ENCODE assay signal across 13 cellular contexts in the genomic region with DNA sequence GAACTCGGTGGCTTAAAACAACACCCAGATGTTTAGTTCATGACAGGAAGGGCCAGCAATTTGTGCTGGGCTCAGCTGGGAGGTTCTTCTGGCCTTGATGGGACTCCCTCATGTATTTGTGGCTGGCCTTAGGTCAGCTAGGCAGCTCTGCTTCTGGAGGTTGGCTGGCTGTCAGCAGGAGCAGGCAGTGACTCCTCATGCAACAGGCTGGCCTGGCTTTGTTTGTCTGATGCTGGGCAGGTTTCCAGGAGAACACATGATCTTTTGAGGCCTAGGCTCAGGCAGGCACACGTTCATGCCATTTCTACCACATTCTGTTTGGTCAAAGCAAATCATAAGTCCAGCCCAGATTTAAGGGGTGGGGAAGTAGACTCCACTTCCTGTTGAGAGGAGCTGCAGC.
A peak's percentile ranks its signal among the peaks of the same experiment; 100 is the strongest.
DNase-seq lines count a peak whose midpoint lies in the region; ATAC-seq and TF ChIP-seq lines count a peak whose summit lies in the region.
"Had no signal": no experiment of that assay in that cellular context is flagged by ENCODE, and none has a peak within 500 bp of the region (broad histone marks: within the 10 kb centered on the region; RNA-seq: fewer than 3 reads in every experiment).

No MANE protein-coding gene starts in this region.

- no peak overlapping the region for H3K4me3 ChIP-seq in AG04450 (ENCODE audit: low read depth, low read length)

- no peaks in the 10 kb centered on the region for H3K4me1 Mint-ChIP-seq in activated CD4-positive, alpha-beta memory T cell treated with anti-CD3 and anti-CD28 coated beads, Interleukin-2, amount 10 ng/mL, durations not matched to agents 7 days and 5 days
- no peaks in the 10 kb centered on the region for H3K4me1 Mint-ChIP-seq in activated naive CD4-positive, alpha-beta T cell treated with anti-CD3 and anti-CD28 coated beads for 36 hours (ENCODE audit: low read depth)

- POLR2A ChIA-PET in AG04450 (lab: Yijun Ruan, JAX), result no interaction called here
- POLR2A ChIA-PET in activated CD4-positive, alpha-beta memory T cell treated with anti-CD3 and anti-CD28 coated beads, Interleukin-2, amount 10 ng/mL, durations not matched to agents 7 days and 5 days (lab: Charles Lee), result no interaction called here

- no peak overlapping the region for H3K4me3 Mint-ChIP-seq in activated CD4-positive, alpha-beta memory T cell treated with anti-CD3 and anti-CD28 coated beads, Interleukin-2, amount 10 ng/mL, durations not matched to agents 7 days and 5 days
- H3K4me3 Mint-ChIP-seq in activated naive CD4-positive, alpha-beta T cell treated with anti-CD3 and anti-CD28 coated beads for 36 hours, result no peak overlapping the region
- H3K4me3 Mint-ChIP-seq: immature natural killer cell had no signal

- H3K9me3 ChIP-seq in AG04450 (ENCODE audit: control insufficient read depth, insufficient read depth, low read length), result peaks cover 21% of the 10 kb centered on the region

- no peak overlapping the region for H3K27ac ChIP-seq in AG04450 (ENCODE audit: low read depth, low read length)
- H3K27ac ChIP-seq: parathyroid adenoma had no signal

- H3K27me3 ChIP-seq in AG04450 (ENCODE audit: control insufficient read depth, insufficient read depth, low read length), result no peaks in the 10 kb centered on the region

- CTCF ChIA-PET in AG04450 (lab: Charles Lee), result no interaction called here
- CTCF ChIA-PET in activated CD4-positive, alpha-beta memory T cell treated with anti-CD3 and anti-CD28 coated beads, Interleukin-2, amount 10 ng/mL, durations not matched to agents 7 days and 5 days (lab: Charles Lee), result no interaction called here
- CTCF ChIA-PET in activated naive CD4-positive, alpha-beta T cell treated with anti-CD3 and anti-CD28 coated beads for 36 hours (lab: Charles Lee), result no interaction called here

- intact Hi-C loops in activated naive CD4-positive, alpha-beta T cell treated with anti-CD3 and anti-CD28 coated beads for 36 hours (cut with micrococcal nuclease), result no loop called here

- H3K27ac Mint-ChIP-seq in activated CD4-positive, alpha-beta memory T cell treated with anti-CD3 and anti-CD28 coated beads, Interleukin-2, amount 10 ng/mL, durations not matched to agents 7 days and 5 days, result no peak overlapping the region
- H3K27ac Mint-ChIP-seq in activated naive CD4-positive, alpha-beta T cell treated with anti-CD3 and anti-CD28 coated beads for 36 hours, result no peak overlapping the region
- H3K27ac Mint-ChIP-seq: immature natural killer cell had no signal

- DNase-seq in AG04450 (ENCODE audit: low read depth, low spot score) (peak; percentile 48), HT1080 (ENCODE audit: low read depth) (peak; percentile 92), NCI-H774 (lab: John Stamatoyannopoulos, UW) (peak; percentile 62), fibroblast of gingiva (ENCODE audit: low read depth) (peak; percentile 82)
- DNase-seq in activated CD4-positive, alpha-beta memory T cell treated with anti-CD3 and anti-CD28 coated beads, Interleukin-2, amount 10 ng/mL, durations not matched to agents 7 days and 5 days, result no peak
- DNase-seq in activated naive CD4-positive, alpha-beta T cell treated with anti-CD3 and anti-CD28 coated beads for 36 hours, result no peak
- DNase-seq: activated effector memory CD4-positive, alpha-beta T cell treated with Interleukin-2 at 50 U/mL for 16 hours; immature natural killer cell; NCI-H1930; T-helper 9 cell had no signal

- ATAC-seq in HG03175 (IDR thresholded peaks at IDR 0.05; ENCODE audit: unreplicated experiment), result no peak
- ATAC-seq in GM21381 (IDR thresholded peaks at IDR 0.05; ENCODE audit: unreplicated experiment), result no peak

- peaks cover 3% of the 10 kb centered on the region for H3K27me3 Mint-ChIP-seq in activated CD4-positive, alpha-beta memory T cell treated with anti-CD3 and anti-CD28 coated beads, Interleukin-2, amount 10 ng/mL, durations not matched to agents 7 days and 5 days
- peaks cover 5% of the 10 kb centered on the region for H3K27me3 Mint-ChIP-seq in activated naive CD4-positive, alpha-beta T cell treated with anti-CD3 and anti-CD28 coated beads for 36 hours (ENCODE audit: low read depth)

- H3K9me3 Mint-ChIP-seq in activated CD4-positive, alpha-beta memory T cell treated with anti-CD3 and anti-CD28 coated beads, Interleukin-2, amount 10 ng/mL, durations not matched to agents 7 days and 5 days, result peaks cover 5% of the 10 kb centered on the region
- H3K9me3 Mint-ChIP-seq in activated naive CD4-positive, alpha-beta T cell treated with anti-CD3 and anti-CD28 coated beads for 36 hours, result peaks cover 5% of the 10 kb centered on the region
- H3K9me3 Mint-ChIP-seq: immature natural killer cell had no signal

- no peak for TF ChIP-seq CTCF in AG04450 (IDR thresholded peaks at IDR 0.05; ENCODE audit: low read depth, low read length)

- H3K36me3 Mint-ChIP-seq in activated CD4-positive, alpha-beta memory T cell treated with anti-CD3 and anti-CD28 coated beads, Interleukin-2, amount 10 ng/mL, durations not matched to agents 7 days and 5 days (ENCODE audit: low read depth), result no peaks in the 10 kb centered on the region
- H3K36me3 Mint-ChIP-seq in activated naive CD4-positive, alpha-beta T cell treated with anti-CD3 and anti-CD28 coated beads for 36 hours (ENCODE audit: low read depth), result no peaks in the 10 kb centered on the region
- H3K36me3 Mint-ChIP-seq: immature natural killer cell had no signal

Comparison
In these comparisons a context has a peak if more than half of its experiments do, and no peak if none do; other contexts are left out.
1. DNase-seq: peak in AG04450 (single experiment), HT1080 (single experiment), NCI-H774 (single experiment) and fibroblast of gingiva (single experiment); none in activated CD4-positive, alpha-beta memory T cell treated with anti-CD3 and anti-CD28 coated beads, Interleukin-2, amount 10 ng/mL, durations not matched to agents 7 days and 5 days (single experiment) and activated naive CD4-positive, alpha-beta T cell treated with anti-CD3 and anti-CD28 coated beads for 36 hours (single experiment).